7 cellular contexts compared by ENCODE assay signal in the genomic region with DNA sequence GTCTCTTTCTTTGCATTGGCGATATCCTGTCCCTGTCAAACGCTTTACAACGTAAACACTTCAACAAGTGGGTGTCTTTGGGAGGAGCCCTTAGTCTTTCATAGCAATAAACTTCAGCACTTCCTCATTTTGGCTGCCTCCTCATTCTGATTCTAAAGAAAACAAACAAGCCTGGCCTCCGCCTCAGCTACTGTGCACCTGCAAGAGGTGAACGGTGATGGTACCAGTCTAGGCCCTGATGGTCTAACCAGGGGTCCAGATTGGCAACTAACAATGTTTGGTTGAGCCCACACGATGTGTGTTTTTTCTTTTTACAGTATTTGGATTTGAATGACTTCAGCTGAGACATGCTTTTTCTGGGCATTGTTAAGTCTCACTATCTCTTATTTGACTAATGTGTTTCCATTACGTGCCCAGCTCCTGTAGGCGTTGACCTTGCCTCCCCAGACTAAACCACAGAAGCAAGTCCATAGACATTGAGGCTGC. TPM values are rescaled to one million over a fixed set of nuclear protein-coding genes. Genes with fewer than 3 reads are reported as not detected.
DNase-seq lines count a peak whose midpoint lies in the region; ATAC-seq and TF ChIP-seq lines count a peak whose summit lies in the region.

No MANE protein-coding gene starts in this region.

- no peaks in the 10 kb centered on the region for H3K36me3 ChIP-seq in SK-N-MC (ENCODE audit: insufficient read depth, low read length)
- no peaks in the 10 kb centered on the region for H3K36me3 ChIP-seq in naive thymus-derived CD4-positive, alpha-beta T cell (ENCODE audit: control insufficient read depth in 2 of 3, insufficient read depth in 3 of 3, low read length in 3 of 3)
- H3K36me3 ChIP-seq in psoas muscle (ENCODE audit: insufficient read depth in 1 of 2, low read depth in 1 of 2), result no peaks in the 10 kb centered on the region
- no peaks in the 10 kb centered on the region for H3K36me3 ChIP-seq in mammary epithelial cell (ENCODE audit: insufficient read depth, low read length)

- H4K20me1 ChIP-seq in mammary epithelial cell (ENCODE audit: insufficient read depth, low read length), result no peaks in the 10 kb centered on the region

- no peaks in the 10 kb centered on the region for H3K9me3 Mint-ChIP-seq in naive thymus-derived CD4-positive, alpha-beta T cell

- no peak overlapping the region for H2AFZ ChIP-seq in mammary epithelial cell (ENCODE audit: low read depth, low read length)

- dilution Hi-C loops in mammary epithelial cell (cut with HindIII; ENCODE audit: low sequenced_read_pairs), result no loop called here

- CTCF ChIA-PET in naive thymus-derived CD4-positive, alpha-beta T cell (lab: Charles Lee), result interaction anchor here (0.5 to 1.3 kb wide), 4 partner anchors 12 to 189 kb away, joined by 3 to 7 read pairs (median 6); no protein-coding TSS in a partner anchor
- CTCF ChIA-PET in mammary epithelial cell (lab: Charles Lee; ENCODE audit: low non-redundant PET), result no interaction called here

- H3K9me3 ChIP-seq in SK-N-MC (ENCODE audit: low read depth, low read length) (no peaks in the 10 kb centered on the region), psoas muscle (no peaks in the 10 kb centered on the region), mammary epithelial cell (replicated peaks; ENCODE audit: insufficient read depth, low read length) (no peaks in the 10 kb centered on the region)
- no peaks in the 10 kb centered on the region for H3K9me3 ChIP-seq in naive thymus-derived CD4-positive, alpha-beta T cell (ENCODE audit: control insufficient read depth in 2 of 3, low read length in 3 of 3)

- ATAC-seq in GM19397 (IDR thresholded peaks at IDR 0.05; ENCODE audit: unreplicated experiment), result peak; percentile 90
- ATAC-seq in HG03103 (IDR thresholded peaks at IDR 0.05; ENCODE audit: low read depth, unreplicated experiment), result peak; percentile 85
- ATAC-seq in naive thymus-derived CD4-positive, alpha-beta T cell, result peak; percentile 74
- no peak for ATAC-seq in psoas muscle

- peaks cover 5 to 24% (median 13%) of the 10 kb centered on the region in 7 donors for H3K4me1 Mint-ChIP-seq in naive thymus-derived CD4-positive, alpha-beta T cell

- H3K9ac ChIP-seq in SK-N-MC (ENCODE audit: insufficient read length) (no peak overlapping the region), mammary epithelial cell (ENCODE audit: insufficient read depth, low read length) (no peak overlapping the region)

- peaks cover 0 to 5% (median 0%) of the 10 kb centered on the region in 5 donors for H3K27me3 Mint-ChIP-seq in naive thymus-derived CD4-positive, alpha-beta T cell

- H3K27ac ChIP-seq in SK-N-MC (peak overlapping the region; percentile 71), psoas muscle (no peak overlapping the region), mammary epithelial cell (ENCODE audit: insufficient read depth, low read depth, low read length) (no peak overlapping the region)
- peak overlapping the region; percentile 42 for H3K27ac ChIP-seq in naive thymus-derived CD4-positive, alpha-beta T cell (ENCODE audit: low read depth, low read length)

- H3K36me3 Mint-ChIP-seq in naive thymus-derived CD4-positive, alpha-beta T cell, result peaks cover 0 to 4% (median 0%) of the 10 kb centered on the region in 5 donors

- no peak for DNase-seq in SK-N-MC (ENCODE audit: low read depth, low spot score)
- peak in 7 of 9 donors; percentile 15 to 68 (median 51) for DNase-seq in naive thymus-derived CD4-positive, alpha-beta T cell
- no peak for DNase-seq in psoas muscle
- DNase-seq in NCI-H2081 treated with DMSO at 0.1 percent for 48 hours (lab: John Stamatoyannopoulos, UW), result no peak
- DNase-seq in mammary epithelial cell, result no peak

- intact Hi-C loops in naive thymus-derived CD4-positive, alpha-beta T cell (cut with micrococcal nuclease), result loop anchor here (2.0 to 5.0 kb wide), 2 partner anchors 51 to 54 kb away; partner anchors contain the start of gene CUL3 (in 2 of the 2)
- intact Hi-C loops in psoas muscle (cut with DNase I), result no loop called here
- intact Hi-C loops in mammary epithelial cell (cut with micrococcal nuclease), result no loop called here

- no peaks in the 10 kb centered on the region for H3K27me3 ChIP-seq in naive thymus-derived CD4-positive, alpha-beta T cell (ENCODE audit: control insufficient read depth in 2 of 2, insufficient read depth in 2 of 2, low read length in 2 of 2)
- no peaks in the 10 kb centered on the region for H3K27me3 ChIP-seq in psoas muscle (ENCODE audit: insufficient read depth in 3 of 3, low read length in 2 of 3)
- no peaks in the 10 kb centered on the region for H3K27me3 ChIP-seq in mammary epithelial cell (ENCODE audit: insufficient read depth, low read length)

- H3K79me2 ChIP-seq in mammary epithelial cell (ENCODE audit: insufficient read depth, low read length), result no peaks in the 10 kb centered on the region

- POLR2A ChIA-PET in naive thymus-derived CD4-positive, alpha-beta T cell (lab: Charles Lee), result interaction anchor here (1.0 to 1.3 kb wide), 2 partner anchors 53 to 54 kb away, joined by 3 to 4 read pairs; partner anchors contain the start of gene CUL3

- peak overlapping the region; percentile 76 to 96 (median 88) for H3K27ac Mint-ChIP-seq in naive thymus-derived CD4-positive, alpha-beta T cell

- H3K4me3 Mint-ChIP-seq in naive thymus-derived CD4-positive, alpha-beta T cell, result peak overlapping the region; percentile 8 to 72 (median 49)

- WGBS in psoas muscle, 3 donors, result 71 to 74% (median 71%) methylated on average over 8 of the region's 8 CpGs
- 88% methylated on average over 8 of the region's 8 CpGs for WGBS in mammary epithelial cell (ENCODE audit: low coverage, missing lambda C conversion rate)

- H3K4me1 ChIP-seq in naive thymus-derived CD4-positive, alpha-beta T cell (ENCODE audit: control insufficient read depth in 2 of 2, insufficient read depth in 2 of 2, low read length in 2 of 2), result peaks cover 0 to 14% of the 10 kb centered on the region in 2 donors
- H3K4me1 ChIP-seq in psoas muscle (no peaks in the 10 kb centered on the region), mammary epithelial cell (ENCODE audit: insufficient read depth, low read length) (no peaks in the 10 kb centered on the region)

- in situ Hi-C loops in mammary epithelial cell (cut with MboI; ENCODE audit: low sequenced_read_pairs in 2 of 2), result no loop called here

- BruUV-seq in mammary epithelial cell (replicated peaks; lab: Mats Ljungman, UMichigan), result no TSS peak

- H3K4me3 ChIP-seq in SK-N-MC (no peak overlapping the region), psoas muscle (no peak overlapping the region), mammary epithelial cell (replicated peaks in 1 of 3; ENCODE audit: insufficient read depth in 1 of 3, low read depth in 2 of 3, low read length in 3 of 3) (no peak overlapping the region)
- H3K4me3 ChIP-seq in naive thymus-derived CD4-positive, alpha-beta T cell (ENCODE audit: low read length), result no peak overlapping the region

- no peak overlapping the region for H3K4me2 ChIP-seq in mammary epithelial cell (ENCODE audit: insufficient read depth, low read depth, low read length)

- TF ChIP-seq CTCF in psoas muscle (IDR thresholded peaks at IDR 0.05) (no peak), mammary epithelial cell (conservative IDR thresholded peaks at IDR 0.05 in 1 of 2, IDR thresholded peaks at IDR 0.05 in 1 of 2; ENCODE audit: extremely low read depth in 1 of 2, insufficient read depth in 1 of 2, low read depth in 1 of 2, low read length in 2 of 2) (no peak)

RNA-seq across cellular contexts. Expression of gene CUL3, which starts 53.2 kb away (rescaled TPM):
- 10 to 100 TPM; 70.5 to 97.0 (median 87.8) TPM for total RNA-seq in naive thymus-derived CD4-positive, alpha-beta T cell
- 10 to 100 TPM; 21.4 to 38.2 TPM for polyA plus RNA-seq in naive thymus-derived CD4-positive, alpha-beta T cell
- total RNA-seq in psoas muscle (100 to 1,000 TPM; 103 to 173 (median 126) TPM), mammary epithelial cell (10 to 100 TPM; 45.0 to 62.9 TPM)
- polyA plus RNA-seq in psoas muscle (100 to 1,000 TPM; 109 to 218 (median 128) TPM), mammary epithelial cell (31.3 TPM)
- polyA minus RNA-seq in mammary epithelial cell, result 98.3 TPM

Comparison
In these comparisons a context has a peak if more than half of its experiments do, and no peak if none do; other contexts are left out.
1. ATAC-seq: peak in GM19397 (single experiment), HG03103 (single experiment) and naive thymus-derived CD4-positive, alpha-beta T cell (single experiment); none in psoas muscle (0 of 4).
2. DNase-seq: peak in naive thymus-derived CD4-positive, alpha-beta T cell (7 of 9); none in SK-N-MC (single experiment), psoas muscle (0 of 2), NCI-H2081 treated with DMSO at 0.1 percent for 48 hours (single experiment) and mammary epithelial cell (single experiment).
3. H3K27ac ChIP-seq: peak in SK-N-MC (single experiment) and naive thymus-derived CD4-positive, alpha-beta T cell (single experiment); none in psoas muscle (single experiment) and mammary epithelial cell (single experiment).
4. intact Hi-C loops: an anchor here in naive thymus-derived CD4-positive, alpha-beta T cell (2.0 to 5.0 kb wide); none called in psoas muscle and mammary epithelial cell.